In genomic region chr2:178482437-178482836, GRCh38 we compare ENCODE assay signal across 8 cellular contexts. TPM values are rescaled to one million over a fixed set of nuclear protein-coding genes. Genes with fewer than 3 reads are reported as not detected.
DNase-seq lines count a peak whose midpoint lies in the region; ATAC-seq and TF ChIP-seq lines count a peak whose summit lies in the region.

No MANE protein-coding gene starts in this region.

- DNase-seq in COLO668 (lab: John Stamatoyannopoulos, UW; ENCODE audit: unreplicated experiment) = peak; percentile 14
- peak; percentile 8 for DNase-seq in epithelial cell of esophagus (ENCODE audit: low read depth)
- no peak for DNase-seq in endothelial cell (ENCODE audit: low spot score)
- DNase-seq in AML-193 (lab: John Stamatoyannopoulos, UW) = no peak
- DNase-seq in hippocampal formation (lab: John Stamatoyannopoulos, UW) = no peak
- DNase-seq in mucosa of descending colon = no peak

- H3K9me3 ChIP-seq in mucosa of descending colon = no peaks in the 10 kb centered on the region

- peaks cover 5% of the 10 kb centered on the region for H3K27me3 Mint-ChIP-seq in endothelial cell (ENCODE audit: unreplicated experiment)

- no peak overlapping the region for H3K27ac Mint-ChIP-seq in endothelial cell (ENCODE audit: unreplicated experiment)

- no peak overlapping the region for H3K4me3 Mint-ChIP-seq in endothelial cell (ENCODE audit: unreplicated experiment)

- ATAC-seq in GM19438 (IDR thresholded peaks at IDR 0.05; ENCODE audit: low read depth, unreplicated experiment) (peak; percentile 19), HG03558 (IDR thresholded peaks at IDR 0.05; ENCODE audit: extremely low read depth, unreplicated experiment) (peak; percentile 24), mucosa of descending colon (no peak)

- intact Hi-C loops in mucosa of descending colon (cut with DNase I, micrococcal nuclease) = no loop called here

- H3K36me3 Mint-ChIP-seq in endothelial cell (ENCODE audit: low read depth, unreplicated experiment) = no peaks in the 10 kb centered on the region

- H3K4me1 ChIP-seq in mucosa of descending colon (ENCODE audit: low read depth) = peaks cover 34% of the 10 kb centered on the region

- H3K36me3 ChIP-seq in mucosa of descending colon (ENCODE audit: low read depth) = no peaks in the 10 kb centered on the region

- H3K9me3 Mint-ChIP-seq in endothelial cell (ENCODE audit: unreplicated experiment) = no peaks in the 10 kb centered on the region

- peaks cover 14% of the 10 kb centered on the region for H3K4me1 Mint-ChIP-seq in endothelial cell (ENCODE audit: unreplicated experiment)

- TF ChIP-seq CTCF in epithelial cell of esophagus (IDR thresholded peaks at IDR 0.05; ENCODE audit: insufficient read depth, low read depth, low read length, missing control alignments) (no peak), endothelial cell (IDR thresholded peaks at IDR 0.05; ENCODE audit: unreplicated experiment) (no peak), mucosa of descending colon (IDR thresholded peaks at IDR 0.05) (no peak)

- H3K4me3 ChIP-seq in epithelial cell of esophagus (ENCODE audit: low read length) (no peak overlapping the region), mucosa of descending colon (no peak overlapping the region)

RNA-seq across cellular contexts. Expression of gene PLEKHA3, which starts 2.2 kb away (rescaled TPM):
- total RNA-seq in endothelial cell (ENCODE audit: unreplicated experiment) = 20.4 TPM
- total RNA-seq in mucosa of descending colon = 10 to 100 TPM; 24.1 to 47.6 (median 26.3) TPM

RNA-seq across cellular contexts. Expression of gene FKBP7, which starts 4.0 kb away (rescaled TPM):
- 15.5 TPM for total RNA-seq in endothelial cell (ENCODE audit: unreplicated experiment)
- total RNA-seq in mucosa of descending colon = 1 to 10 TPM; 2.1 to 8.7 (median 7.3) TPM

RNA-seq across cellular contexts. Expression of gene PJVK, which starts 31.3 kb away (rescaled TPM):
- total RNA-seq in endothelial cell (ENCODE audit: unreplicated experiment) (3.7 TPM), mucosa of descending colon (1 to 10 TPM; 1.4 to 3.3 (median 1.5) TPM)

RNA-seq across cellular contexts. Expression of gene PRKRA, which starts 31.5 kb away (rescaled TPM):
- total RNA-seq in endothelial cell (ENCODE audit: unreplicated experiment) (33.1 TPM), mucosa of descending colon (10 to 100 TPM; 28.7 to 55.6 (median 31.5) TPM)

Comparison
In these comparisons a context has a peak if more than half of its experiments do, and no peak if none do; other contexts are left out.
1. DNase-seq: peak in COLO668 (single experiment) and epithelial cell of esophagus (single experiment); none in endothelial cell (single experiment), AML-193 (0 of 2), hippocampal formation (0 of 2) and mucosa of descending colon (0 of 3).